ENCODE assay signal across 8 cellular contexts in genomic region chr9:63342528-63342927, GRCh38.
DNase-seq lines count a peak whose midpoint lies in the region; ATAC-seq and TF ChIP-seq lines count a peak whose summit lies in the region.
"Not testable (repeated sequence)": the region's sequence is repeated elsewhere in the genome, so short reads cannot be mapped to it uniquely, and the experiment has no call there.

No MANE protein-coding gene starts in this region.

- CTCF ChIA-PET in PC-9 (lab: Charles Lee); activated CD8-positive, alpha-beta memory T cell treated with anti-CD3 and anti-CD28 coated beads, Interleukin-2, amount 10 ng/mL, durations not matched to agents 7 days and 5 days (lab: Charles Lee): not testable (repeated sequence)

- H3K9me3 ChIP-seq in PC-9 (ENCODE audit: insufficient read depth, low read depth), result not testable (repeated sequence)

- not testable (repeated sequence) for H3K4me3 ChIP-seq in PC-9; fibroblast of villous mesenchyme (ENCODE audit: low read depth, low read length); kidney epithelial cell (ENCODE audit: low read depth, low read length)

- not testable (repeated sequence) for H3K36me3 Mint-ChIP-seq in activated CD8-positive, alpha-beta memory T cell treated with anti-CD3 and anti-CD28 coated beads, Interleukin-2, amount 10 ng/mL, durations not matched to agents 7 days and 5 days; chondrocyte (ENCODE audit: low read depth)

- H4K20me1 ChIP-seq in PC-9 (ENCODE audit: insufficient read depth), result not testable (repeated sequence)

- POLR2A ChIA-PET in PC-9 (lab: Charles Lee; ENCODE audit: unreplicated experiment), result not testable (repeated sequence)

- H3K27ac ChIP-seq in PC-9, result peak overlapping the region; percentile 52; the same call in 1 of the 2 replicates

- H3F3A ChIP-seq in PC-9 (ENCODE audit: insufficient read depth, low read depth), result peaks cover 11% of the 10 kb centered on the region

- intact Hi-C loops in PC-9 (cut with micrococcal nuclease; ENCODE audit: unreplicated experiment), result not testable (repeated sequence)

- H3K27me3 Mint-ChIP-seq in activated CD8-positive, alpha-beta memory T cell treated with anti-CD3 and anti-CD28 coated beads, Interleukin-2, amount 10 ng/mL, durations not matched to agents 7 days and 5 days; chondrocyte (ENCODE audit: low read depth): not testable (repeated sequence)

- H3K4me2 ChIP-seq in PC-9, result not testable (repeated sequence)

- ATAC-seq in activated CD8-positive, alpha-beta memory T cell treated with anti-CD3 and anti-CD28 coated beads, Interleukin-2, amount 10 ng/mL, durations not matched to agents 7 days and 5 days, result not testable (repeated sequence)

- not testable (repeated sequence) for TF ChIP-seq CTCF in PC-9 (conservative IDR thresholded peaks at IDR 0.05); chondrocyte (IDR thresholded peaks at IDR 0.05); fibroblast of villous mesenchyme (IDR thresholded peaks at IDR 0.05; ENCODE audit: insufficient read depth, low read depth, low read length); kidney epithelial cell (IDR thresholded peaks at IDR 0.05; ENCODE audit: insufficient read depth, low read length, poor library complexity, severe bottlenecking)

- not testable (repeated sequence) for H3K4me3 Mint-ChIP-seq in activated CD8-positive, alpha-beta memory T cell treated with anti-CD3 and anti-CD28 coated beads, Interleukin-2, amount 10 ng/mL, durations not matched to agents 7 days and 5 days; chondrocyte (ENCODE audit: unreplicated experiment)

- H3K9me3 Mint-ChIP-seq in activated CD8-positive, alpha-beta memory T cell treated with anti-CD3 and anti-CD28 coated beads, Interleukin-2, amount 10 ng/mL, durations not matched to agents 7 days and 5 days (ENCODE audit: low read depth); chondrocyte (ENCODE audit: low read depth): not testable (repeated sequence)

- DNase-seq in A172 (ENCODE audit: low spot score) (peak; percentile 18), HS-27A (ENCODE audit: low read depth) (peak; percentile 12), PC-9 (peak; percentile 48 to 60), fibroblast of villous mesenchyme (ENCODE audit: low read depth) (peak; percentile 16), kidney epithelial cell (ENCODE audit: low read depth) (peak; percentile 32), pulmonary artery endothelial cell (ENCODE audit: low read depth, low spot score) (peak; percentile 74)
- peak; percentile 53 for DNase-seq in activated CD8-positive, alpha-beta memory T cell treated with anti-CD3 and anti-CD28 coated beads, Interleukin-2, amount 10 ng/mL, durations not matched to agents 7 days and 5 days
- DNase-seq in chondrocyte (ENCODE audit: low spot score), result not testable (repeated sequence)

- not testable (repeated sequence) for H3K36me3 ChIP-seq in PC-9 (ENCODE audit: low read depth); kidney epithelial cell (ENCODE audit: control insufficient read depth, insufficient read depth, low read length)

- peak overlapping the region; percentile 71 for H3K27ac Mint-ChIP-seq in activated CD8-positive, alpha-beta memory T cell treated with anti-CD3 and anti-CD28 coated beads, Interleukin-2, amount 10 ng/mL, durations not matched to agents 7 days and 5 days
- H3K27ac Mint-ChIP-seq in chondrocyte (ENCODE audit: unreplicated experiment), result peak overlapping the region; percentile 86

- peaks cover 16% of the 10 kb centered on the region for H3K4me1 Mint-ChIP-seq in activated CD8-positive, alpha-beta memory T cell treated with anti-CD3 and anti-CD28 coated beads, Interleukin-2, amount 10 ng/mL, durations not matched to agents 7 days and 5 days
- H3K4me1 Mint-ChIP-seq in chondrocyte (ENCODE audit: low read depth), result peaks cover 26% of the 10 kb centered on the region

- BruUV-seq in PC-9 (replicated peaks; lab: Mats Ljungman, UMichigan), result not testable (repeated sequence)

- peaks cover 28% of the 10 kb centered on the region for H3K4me1 ChIP-seq in PC-9 (replicated peaks; ENCODE audit: insufficient read depth)

- not testable (repeated sequence) for H3K27me3 ChIP-seq in PC-9 (ENCODE audit: insufficient read depth, low read depth); kidney epithelial cell (ENCODE audit: control insufficient read depth, insufficient read depth, low read length)

- H2AFZ ChIP-seq in PC-9, result not testable (repeated sequence)

- not testable (repeated sequence) for H3K79me2 ChIP-seq in PC-9 (ENCODE audit: low read depth)

- not testable (repeated sequence) for H3K9me2 ChIP-seq in PC-9 (ENCODE audit: insufficient read depth)
